ENCODE assay signal across 29 cellular contexts in the genomic region with DNA sequence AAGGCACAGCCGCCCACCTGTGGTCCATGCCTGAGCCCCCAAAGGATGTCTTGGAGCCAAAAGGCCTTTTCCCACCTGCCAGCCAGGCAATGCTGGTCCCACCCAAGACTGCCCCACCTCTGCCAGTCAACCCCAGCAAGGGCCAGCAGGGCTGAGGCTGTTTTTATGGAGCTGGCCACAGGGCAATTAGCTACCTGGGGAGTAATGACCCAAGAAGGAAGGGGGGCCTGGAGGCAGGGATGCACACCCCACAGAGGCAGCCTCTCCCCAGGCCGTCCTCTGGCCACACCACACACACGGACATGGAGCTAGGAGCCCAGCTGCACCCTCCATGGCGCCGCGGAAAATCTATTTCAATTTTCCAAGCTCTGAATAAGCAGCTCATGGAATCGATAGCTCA.
"Had no signal": no experiment of that assay in that cellular context is flagged by ENCODE, and none has a peak within 500 bp of the region (broad histone marks: within the 10 kb centered on the region; RNA-seq: fewer than 3 reads in every experiment).

No MANE protein-coding gene starts in this region.

- H3K36me3 Mint-ChIP-seq: activated naive CD8-positive, alpha-beta T cell; WTC11 had no signal

- H3K27ac ChIP-seq: body of pancreas, epithelial cell of prostate, esophagus squamous epithelium, gastroesophageal sphincter, heart right ventricle, VCaP had no signal

- H3K4me3 ChIP-seq: body of pancreas, esophagus squamous epithelium, gastroesophageal sphincter, heart right ventricle had no signal

- H3K9me3 Mint-ChIP-seq: activated CD8-positive, alpha-beta T cell treated with anti-CD3 and anti-CD28 coated beads for 36 hours; activated T-cell treated with anti-CD3 and anti-CD28 coated beads, Interleukin-2, amount 50 U/mL, for 4 hours; activated T-helper 17 cell treated with anti-CD3 and anti-CD28 coated beads, Interleukin-2, amount 50 U/mL, for 72 hours; effector memory CD8-positive, alpha-beta T cell; WTC11 had no signal

- H3K4me1 ChIP-seq: body of pancreas had no signal

- H3K27ac Mint-ChIP-seq: activated CD8-positive, alpha-beta T cell treated with anti-CD3 and anti-CD28 coated beads for 36 hours; activated naive CD8-positive, alpha-beta T cell; activated T-helper 17 cell treated with anti-CD3 and anti-CD28 coated beads, Interleukin-2, amount 50 U/mL, for 72 hours; effector memory CD8-positive, alpha-beta T cell; WTC11 had no signal

- H3K9me3 ChIP-seq: body of pancreas, esophagus squamous epithelium, gastroesophageal sphincter, heart right ventricle had no signal

- H3K4me3 Mint-ChIP-seq: activated CD8-positive, alpha-beta T cell treated with anti-CD3 and anti-CD28 coated beads for 36 hours; activated naive CD8-positive, alpha-beta T cell; activated T-cell treated with anti-CD3 and anti-CD28 coated beads, Interleukin-2, amount 50 U/mL, for 4 hours; activated T-helper 17 cell treated with anti-CD3 and anti-CD28 coated beads, Interleukin-2, amount 50 U/mL, for 72 hours; effector memory CD8-positive, alpha-beta T cell; WTC11 had no signal

- H3K36me3 ChIP-seq: esophagus squamous epithelium, gastroesophageal sphincter, heart right ventricle had no signal

- ATAC-seq: activated CD8-positive, alpha-beta T cell treated with anti-CD3 and anti-CD28 coated beads for 36 hours; activated T-cell treated with anti-CD3 and anti-CD28 coated beads, Interleukin-2, amount 50 U/mL, for 4 hours; activated T-helper 17 cell treated with anti-CD3 and anti-CD28 coated beads, Interleukin-2, amount 50 U/mL, for 72 hours; body of pancreas; effector memory CD8-positive, alpha-beta T cell; gastroesophageal sphincter; heart right ventricle; WTC11 had no signal

- DNase-seq: activated CD4-positive, alpha-beta T cell treated with anti-CD3 and anti-CD28 coated beads for 1 hour; activated CD4-positive, alpha-beta T cell treated with anti-CD3 and anti-CD28 coated beads for 4 hours; activated CD4-positive, alpha-beta T cell treated with anti-CD3 and anti-CD28 coated beads, Interleukin-2, amount 50 U/mL, for 1 hour; activated CD4-positive, alpha-beta T cell treated with anti-CD3 and anti-CD28 coated beads, Interleukin-2, amount 50 U/mL, for 48 hours; activated CD8-positive, alpha-beta memory T cell treated with anti-CD3 and anti-CD28 coated beads for 24 hours; activated CD8-positive, alpha-beta T cell treated with anti-CD3 and anti-CD28 coated beads for 36 hours; activated effector memory CD4-positive, alpha-beta T cell treated with Interleukin-2 at 50 U/mL for 16 hours; activated gamma-delta T cell treated with Interleukin-2 at 50 U/mL for 16 hours; activated naive CD4-positive, alpha-beta T cell treated with anti-CD3 and anti-CD28 coated beads, Interleukin-2, amount 50 U/mL, for 16 hours; activated naive CD4-positive, alpha-beta T cell treated with Interleukin-2 at 50 U/mL for 16 hours; activated T-cell treated with anti-CD3 and anti-CD28 coated beads, Interleukin-2, amount 50 U/mL, for 4 hours; amygdala; aorta; body of pancreas; caudate nucleus; cortex of kidney; dermis blood vessel endothelial cell; effector CD4-positive, alpha-beta T cell; effector memory CD8-positive, alpha-beta T cell; esophagus squamous epithelium; foreskin melanocyte; heart right ventricle; T-helper 2 cell had no signal
